8 cellular contexts compared by ENCODE assay signal in genomic region chr9:130128251-130128650, GRCh38. TPM values are rescaled to one million over a fixed set of nuclear protein-coding genes. Genes with fewer than 3 reads are reported as not detected.
DNase-seq lines count a peak whose midpoint lies in the region; ATAC-seq and TF ChIP-seq lines count a peak whose summit lies in the region.

No MANE protein-coding gene starts in this region.

- no peaks in the 10 kb centered on the region for H3K27me3 Mint-ChIP-seq in T-helper 17 cell
- no peaks in the 10 kb centered on the region for H3K27me3 Mint-ChIP-seq in nephron (ENCODE audit: low read depth)

- no peak for TF ChIP-seq POLR2A in transverse colon (IDR thresholded peaks at IDR 0.05)

- intact Hi-C loops in transverse colon (cut with DNase I; ENCODE audit: low total_unique reads) = no loop called here
- intact Hi-C loops in tibial artery (cut with DNase I; ENCODE audit: low total_unique reads) = no loop called here

- H3K9me3 Mint-ChIP-seq in nephron = no peaks in the 10 kb centered on the region

- TF ChIP-seq EP300 in transverse colon (IDR thresholded peaks at IDR 0.05; ENCODE audit: low read depth) = no peak

- in situ Hi-C loops in astrocyte of the spinal cord (cut with HindIII; ENCODE audit: low sequenced_read_pairs) = no loop called here
- in situ Hi-C loops in transverse colon (cut with MboI; ENCODE audit: low pct_ligation_motif_present in 1 of 4, low pct_unique_long_range_greater_than_20kb in 1 of 4, low sequenced_read_pairs in 3 of 4) = no loop called here

- WGBS in transverse colon (ENCODE audit: low coverage in 1 of 2), 2 donors = 58 to 81% methylated on average over 6 of the region's 6 CpGs

- TF ChIP-seq CTCF in GM06990 (IDR thresholded peaks at IDR 0.05; ENCODE audit: insufficient read depth, low read length, poor library complexity, severe bottlenecking) = no peak
- TF ChIP-seq CTCF in astrocyte of the spinal cord (IDR thresholded peaks at IDR 0.05; ENCODE audit: low read depth, low read length) = no peak
- TF ChIP-seq CTCF in nephron (IDR thresholded peaks at IDR 0.05; ENCODE audit: unreplicated experiment in 3 of 3) = no peak
- TF ChIP-seq CTCF in transverse colon (IDR thresholded peaks at IDR 0.05) = no peak
- TF ChIP-seq CTCF in tibial artery (IDR thresholded peaks at IDR 0.05) = no peak

- peak overlapping the region; percentile 72 to 80 (median 75) for H3K27ac ChIP-seq in transverse colon
- H3K27ac ChIP-seq in tibial artery = peak overlapping the region in 1 of 2 donors; percentile 18

- peak overlapping the region; percentile 18; the same call in 1 of the 2 replicates for H3K4me3 ChIP-seq in GM06990 (replicated peaks; ENCODE audit: low read depth, low read length)
- no peak overlapping the region for H3K4me3 ChIP-seq in astrocyte of the spinal cord (ENCODE audit: low read depth, low read length)
- no peak overlapping the region for H3K4me3 ChIP-seq in transverse colon
- H3K4me3 ChIP-seq in tibial artery = no peak overlapping the region

- peaks cover 2% of the 10 kb centered on the region for H3K36me3 Mint-ChIP-seq in T-helper 17 cell (ENCODE audit: low read depth)
- peaks cover 49% of the 10 kb centered on the region for H3K36me3 Mint-ChIP-seq in nephron (ENCODE audit: low read depth)

- peak overlapping the region; percentile 92 for H3K4me3 Mint-ChIP-seq in T-helper 17 cell
- no peak overlapping the region for H3K4me3 Mint-ChIP-seq in nephron

- H3K36me3 ChIP-seq in GM06990 (ENCODE audit: control insufficient read depth, insufficient read depth, low read length) (peaks cover 5% of the 10 kb centered on the region; the same call in 1 of the 2 replicates), transverse colon (peaks cover 0 to 21% (median 10%) of the 10 kb centered on the region in 4 donors), tibial artery (peaks cover 38 to 86% (median 70%) of the 10 kb centered on the region in 3 donors)

- no peaks in the 10 kb centered on the region for H3K27me3 ChIP-seq in GM06990 (replicated peaks; ENCODE audit: control insufficient read depth, insufficient read depth, low read length)
- H3K27me3 ChIP-seq in transverse colon = no peaks in the 10 kb centered on the region
- no peaks in the 10 kb centered on the region for H3K27me3 ChIP-seq in tibial artery

- ATAC-seq in HG02943 (IDR thresholded peaks at IDR 0.05; ENCODE audit: low read depth, unreplicated experiment) (peak; percentile 67), T-helper 17 cell (peak; percentile 88)

- peaks cover 0 to 15% (median 0%) of the 10 kb centered on the region in 4 donors for H3K4me1 ChIP-seq in transverse colon
- no peaks in the 10 kb centered on the region for H3K4me1 ChIP-seq in tibial artery

- H3K4me1 Mint-ChIP-seq in T-helper 17 cell (peaks cover 38% of the 10 kb centered on the region), nephron (peaks cover 56% of the 10 kb centered on the region)

- no peaks in the 10 kb centered on the region for H3K9me3 ChIP-seq in T-helper 17 cell (ENCODE audit: control insufficient read depth, low read length, poor library complexity, severe bottlenecking)
- no peaks in the 10 kb centered on the region for H3K9me3 ChIP-seq in transverse colon
- no peaks in the 10 kb centered on the region for H3K9me3 ChIP-seq in tibial artery

- H3K27ac Mint-ChIP-seq in T-helper 17 cell = peak overlapping the region; percentile 100
- peak overlapping the region; percentile 35 to 80 (median 69) for H3K27ac Mint-ChIP-seq in nephron

- DNase-seq in GM06990 (ENCODE audit: extremely low read depth, insufficient read length) (peak; percentile 56), T-helper 17 cell (peak; percentile 30 to 68 (median 56)), astrocyte of the spinal cord (ENCODE audit: low read depth, low spot score) (peak; percentile 29), transverse colon (peak; percentile 43), HuH-7 (ENCODE audit: low spot score) (no peak), tibial artery (no peak)

RNA-seq across cellular contexts. Expression of gene NCS1, which starts 44.0 kb away (rescaled TPM):
- under 1 TPM; 0.12 to 0.31 TPM for total RNA-seq in T-helper 17 cell
- total RNA-seq in transverse colon = 10 to 100 TPM; 11.9 to 66.5 (median 25.9) TPM

Comparison
In these comparisons a context has a peak if more than half of its experiments do, and no peak if none do; other contexts are left out.
1. DNase-seq: peak in GM06990 (single experiment), T-helper 17 cell (3 of 3), astrocyte of the spinal cord (single experiment) and transverse colon (single experiment); none in HuH-7 (single experiment) and tibial artery (0 of 2).
2. RNA of gene NCS1, which starts 44.0 kb away (total RNA-seq): 11.9 to 66.5 TPM in transverse colon; 0.12 to 0.31 TPM in T-helper 17 cell; every median in the first group is over 4 times any median in the second.